In the genomic region with DNA sequence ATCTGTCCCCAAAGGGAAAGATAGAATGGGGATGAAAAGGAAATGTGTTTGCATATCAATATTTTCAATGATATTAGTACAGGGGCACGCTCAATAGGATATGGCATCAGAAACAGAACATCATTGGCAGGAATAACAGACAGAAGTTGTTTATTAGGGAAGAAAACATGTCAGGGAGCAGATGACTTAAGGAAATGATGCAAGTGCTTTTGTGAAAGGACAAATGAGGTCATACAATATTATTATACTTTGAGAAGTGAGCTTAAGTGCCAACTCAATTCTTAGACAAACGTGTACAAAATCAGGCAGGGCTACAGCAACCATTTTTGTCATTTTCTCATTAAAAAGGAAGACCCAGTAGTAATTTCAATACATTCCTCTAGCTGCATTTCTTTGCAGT, we compare ENCODE assay signal across 1 cellular context.
TF ChIP-seq lines count a peak whose summit lies in the region.

No MANE protein-coding gene starts in this region.

TF ChIP-seq in GM23338, 12 proteins besides CTCF, POLR2A, EP300 and RAD21 (continued from another document):
- TF ChIP-seq, protein P1, sequence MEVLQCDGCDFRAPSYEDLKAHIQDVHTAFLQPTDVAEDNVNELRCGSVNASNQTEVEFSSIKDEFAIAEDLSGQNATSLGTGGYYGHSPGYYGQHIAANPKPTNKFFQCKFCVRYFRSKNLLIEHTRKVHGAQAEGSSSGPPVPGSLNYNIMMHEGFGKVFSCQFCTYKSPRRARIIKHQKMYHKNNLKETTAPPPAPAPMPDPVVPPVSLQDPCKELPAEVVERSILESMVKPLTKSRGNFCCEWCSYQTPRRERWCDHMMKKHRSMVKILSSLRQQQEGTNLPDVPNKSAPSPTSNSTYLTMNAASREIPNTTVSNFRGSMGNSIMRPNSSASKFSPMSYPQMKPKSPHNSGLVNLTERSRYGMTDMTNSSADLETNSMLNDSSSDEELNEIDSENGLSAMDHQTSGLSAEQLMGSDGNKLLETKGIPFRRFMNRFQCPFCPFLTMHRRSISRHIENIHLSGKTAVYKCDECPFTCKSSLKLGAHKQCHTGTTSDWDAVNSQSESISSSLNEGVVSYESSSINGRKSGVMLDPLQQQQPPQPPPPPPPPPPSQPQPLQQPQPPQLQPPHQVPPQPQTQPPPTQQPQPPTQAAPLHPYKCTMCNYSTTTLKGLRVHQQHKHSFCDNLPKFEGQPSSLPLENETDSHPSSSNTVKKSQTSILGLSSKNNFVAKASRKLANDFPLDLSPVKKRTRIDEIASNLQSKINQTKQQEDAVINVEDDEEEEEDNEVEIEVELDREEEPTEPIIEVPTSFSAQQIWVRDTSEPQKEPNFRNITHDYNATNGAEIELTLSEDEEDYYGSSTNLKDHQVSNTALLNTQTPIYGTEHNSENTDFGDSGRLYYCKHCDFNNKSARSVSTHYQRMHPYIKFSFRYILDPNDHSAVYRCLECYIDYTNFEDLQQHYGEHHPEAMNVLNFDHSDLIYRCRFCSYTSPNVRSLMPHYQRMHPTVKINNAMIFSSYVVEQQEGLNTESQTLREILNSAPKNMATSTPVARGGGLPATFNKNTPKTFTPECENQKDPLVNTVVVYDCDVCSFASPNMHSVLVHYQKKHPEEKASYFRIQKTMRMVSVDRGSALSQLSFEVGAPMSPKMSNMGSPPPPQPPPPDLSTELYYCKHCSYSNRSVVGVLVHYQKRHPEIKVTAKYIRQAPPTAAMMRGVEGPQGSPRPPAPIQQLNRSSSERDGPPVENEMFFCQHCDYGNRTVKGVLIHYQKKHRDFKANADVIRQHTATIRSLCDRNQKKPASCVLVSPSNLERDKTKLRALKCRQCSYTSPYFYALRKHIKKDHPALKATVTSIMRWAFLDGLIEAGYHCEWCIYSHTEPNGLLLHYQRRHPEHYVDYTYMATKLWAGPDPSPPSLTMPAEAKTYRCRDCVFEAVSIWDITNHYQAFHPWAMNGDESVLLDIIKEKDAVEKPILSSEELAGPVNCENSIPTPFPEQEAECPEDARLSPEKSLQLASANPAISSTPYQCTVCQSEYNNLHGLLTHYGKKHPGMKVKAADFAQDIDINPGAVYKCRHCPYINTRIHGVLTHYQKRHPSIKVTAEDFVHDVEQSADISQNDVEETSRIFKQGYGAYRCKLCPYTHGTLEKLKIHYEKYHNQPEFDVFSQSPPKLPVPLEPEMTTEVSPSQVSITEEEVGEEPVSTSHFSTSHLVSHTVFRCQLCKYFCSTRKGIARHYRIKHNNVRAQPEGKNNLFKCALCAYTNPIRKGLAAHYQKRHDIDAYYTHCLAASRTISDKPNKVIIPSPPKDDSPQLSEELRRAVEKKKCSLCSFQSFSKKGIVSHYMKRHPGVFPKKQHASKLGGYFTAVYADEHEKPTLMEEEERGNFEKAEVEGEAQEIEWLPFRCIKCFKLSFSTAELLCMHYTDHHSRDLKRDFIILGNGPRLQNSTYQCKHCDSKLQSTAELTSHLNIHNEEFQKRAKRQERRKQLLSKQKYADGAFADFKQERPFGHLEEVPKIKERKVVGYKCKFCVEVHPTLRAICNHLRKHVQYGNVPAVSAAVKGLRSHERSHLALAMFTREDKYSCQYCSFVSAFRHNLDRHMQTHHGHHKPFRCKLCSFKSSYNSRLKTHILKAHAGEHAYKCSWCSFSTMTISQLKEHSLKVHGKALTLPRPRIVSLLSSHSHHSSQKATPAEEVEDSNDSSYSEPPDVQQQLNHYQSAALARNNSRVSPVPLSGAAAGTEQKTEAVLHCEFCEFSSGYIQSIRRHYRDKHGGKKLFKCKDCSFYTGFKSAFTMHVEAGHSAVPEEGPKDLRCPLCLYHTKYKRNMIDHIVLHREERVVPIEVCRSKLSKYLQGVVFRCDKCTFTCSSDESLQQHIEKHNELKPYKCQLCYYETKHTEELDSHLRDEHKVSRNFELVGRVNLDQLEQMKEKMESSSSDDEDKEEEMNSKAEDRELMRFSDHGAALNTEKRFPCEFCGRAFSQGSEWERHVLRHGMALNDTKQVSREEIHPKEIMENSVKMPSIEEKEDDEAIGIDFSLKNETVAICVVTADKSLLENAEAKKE (CRISPR knock-in tag; IDR thresholded peaks at IDR 0.05): no peak
- TF ChIP-seq, protein P2, sequence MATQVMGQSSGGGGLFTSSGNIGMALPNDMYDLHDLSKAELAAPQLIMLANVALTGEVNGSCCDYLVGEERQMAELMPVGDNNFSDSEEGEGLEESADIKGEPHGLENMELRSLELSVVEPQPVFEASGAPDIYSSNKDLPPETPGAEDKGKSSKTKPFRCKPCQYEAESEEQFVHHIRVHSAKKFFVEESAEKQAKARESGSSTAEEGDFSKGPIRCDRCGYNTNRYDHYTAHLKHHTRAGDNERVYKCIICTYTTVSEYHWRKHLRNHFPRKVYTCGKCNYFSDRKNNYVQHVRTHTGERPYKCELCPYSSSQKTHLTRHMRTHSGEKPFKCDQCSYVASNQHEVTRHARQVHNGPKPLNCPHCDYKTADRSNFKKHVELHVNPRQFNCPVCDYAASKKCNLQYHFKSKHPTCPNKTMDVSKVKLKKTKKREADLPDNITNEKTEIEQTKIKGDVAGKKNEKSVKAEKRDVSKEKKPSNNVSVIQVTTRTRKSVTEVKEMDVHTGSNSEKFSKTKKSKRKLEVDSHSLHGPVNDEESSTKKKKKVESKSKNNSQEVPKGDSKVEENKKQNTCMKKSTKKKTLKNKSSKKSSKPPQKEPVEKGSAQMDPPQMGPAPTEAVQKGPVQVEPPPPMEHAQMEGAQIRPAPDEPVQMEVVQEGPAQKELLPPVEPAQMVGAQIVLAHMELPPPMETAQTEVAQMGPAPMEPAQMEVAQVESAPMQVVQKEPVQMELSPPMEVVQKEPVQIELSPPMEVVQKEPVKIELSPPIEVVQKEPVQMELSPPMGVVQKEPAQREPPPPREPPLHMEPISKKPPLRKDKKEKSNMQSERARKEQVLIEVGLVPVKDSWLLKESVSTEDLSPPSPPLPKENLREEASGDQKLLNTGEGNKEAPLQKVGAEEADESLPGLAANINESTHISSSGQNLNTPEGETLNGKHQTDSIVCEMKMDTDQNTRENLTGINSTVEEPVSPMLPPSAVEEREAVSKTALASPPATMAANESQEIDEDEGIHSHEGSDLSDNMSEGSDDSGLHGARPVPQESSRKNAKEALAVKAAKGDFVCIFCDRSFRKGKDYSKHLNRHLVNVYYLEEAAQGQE (IDR thresholded peaks at IDR 0.05; ENCODE audit: unreplicated experiment): no peak
- TF ChIP-seq CREB1 (CRISPR knock-in tag; IDR thresholded peaks at IDR 0.05; ENCODE audit: low read depth): no peak
